In genomic region chrX:69093960-69094935, GRCh38 we compare ENCODE assay signal across 8 cellular contexts.
A peak's percentile ranks its signal among the peaks of the same experiment; 100 is the strongest.
DNase-seq lines count a peak whose midpoint lies in the region; ATAC-seq and TF ChIP-seq lines count a peak whose summit lies in the region.

No MANE protein-coding gene starts in this region.

- H3K4me3 Mint-ChIP-seq in T-helper 17 cell (no peak overlapping the region), mesothelial cell of epicardium (no peak overlapping the region)

- H3K27ac Mint-ChIP-seq in T-helper 17 cell (no peak overlapping the region), mesothelial cell of epicardium (peak overlapping the region; percentile 13)

- no peak for TF ChIP-seq POLR2A in uterus (IDR thresholded peaks at IDR 0.05)

- H3K36me3 Mint-ChIP-seq in T-helper 17 cell (ENCODE audit: low read depth) (no peaks in the 10 kb centered on the region), mesothelial cell of epicardium (no peaks in the 10 kb centered on the region)

- no peak overlapping the region for H3K4me3 ChIP-seq in uterus

- peak; percentile 54 for ATAC-seq in GM18519 (IDR thresholded peaks at IDR 0.05; ENCODE audit: low FRiP score, unreplicated experiment)
- peak; percentile 54 for ATAC-seq in T-helper 17 cell

- DNase-seq in T-helper 17 cell: peak in 1 of 3 donors; percentile 4
- DNase-seq in effector CD4-positive, alpha-beta T cell: peak; percentile 4
- no peak for DNase-seq in mesothelial cell of epicardium (ENCODE audit: low spot score in 2 of 2, unreplicated experiment in 2 of 2)
- peak; percentile 37 to 66 for DNase-seq in uterus
- no peak for DNase-seq in activated effector memory CD4-positive, alpha-beta T cell treated with Interleukin-2 at 50 U/mL for 16 hours

- H3K9me3 Mint-ChIP-seq in mesothelial cell of epicardium: peaks cover 11% of the 10 kb centered on the region

- H3K27me3 Mint-ChIP-seq in T-helper 17 cell (no peaks in the 10 kb centered on the region), mesothelial cell of epicardium (ENCODE audit: low read depth) (no peaks in the 10 kb centered on the region)

- H3K4me1 Mint-ChIP-seq in T-helper 17 cell (no peaks in the 10 kb centered on the region), mesothelial cell of epicardium (no peaks in the 10 kb centered on the region)

- H3K27ac ChIP-seq in C4-2B (no peak overlapping the region), uterus (no peak overlapping the region)

- intact Hi-C loops in uterus (cut with DNase I; ENCODE audit: low total_unique reads): no loop called here

- H3K9me3 ChIP-seq in T-helper 17 cell (ENCODE audit: control insufficient read depth, low read length, poor library complexity, severe bottlenecking) (no peaks in the 10 kb centered on the region), uterus (no peaks in the 10 kb centered on the region)

- H3K36me3 ChIP-seq in uterus: no peaks in the 10 kb centered on the region

- H3K4me1 ChIP-seq in uterus: no peaks in the 10 kb centered on the region

- H3K27me3 ChIP-seq in uterus: no peaks in the 10 kb centered on the region

- TF ChIP-seq CTCF in C4-2B (conservative IDR thresholded peaks at IDR 0.05): peak; percentile 62
- peak; percentile 56 for TF ChIP-seq CTCF in LNCAP (IDR thresholded peaks at IDR 0.05)
- peak; percentile 53 for TF ChIP-seq CTCF in mesothelial cell of epicardium (IDR thresholded peaks at IDR 0.05; ENCODE audit: unreplicated experiment)
- peak; percentile 34 to 51 (median 43) for TF ChIP-seq CTCF in uterus (IDR thresholded peaks at IDR 0.05)

Comparison
In these comparisons a context has a peak if more than half of its experiments do, and no peak if none do; other contexts are left out.
1. DNase-seq: peak in effector CD4-positive, alpha-beta T cell (single experiment) and uterus (2 of 2); none in mesothelial cell of epicardium (0 of 2) and activated effector memory CD4-positive, alpha-beta T cell treated with Interleukin-2 at 50 U/mL for 16 hours (single experiment).
2. Peak in every context shown above with its lines, with median percentiles within 50 percentile points of each other: CTCF ChIP-seq.